19 cellular contexts compared by ENCODE assay signal in the genomic region with DNA sequence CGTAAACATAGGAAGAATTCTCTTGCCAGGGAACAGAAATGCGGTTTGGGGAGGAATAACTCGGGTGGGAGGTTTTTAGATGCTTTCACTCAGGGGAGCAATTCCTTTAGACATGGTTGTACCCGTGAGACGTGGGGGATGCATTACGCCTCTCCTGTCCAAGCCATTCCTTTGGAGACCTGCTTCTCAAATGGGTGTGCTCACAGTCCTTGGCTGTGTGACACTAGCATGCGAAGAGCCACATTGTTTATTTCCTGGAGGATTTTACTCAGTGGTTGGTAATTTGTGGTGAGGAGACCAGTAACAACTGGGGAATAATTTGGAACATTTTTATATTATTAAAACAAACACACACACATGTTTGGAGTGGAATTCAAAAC. TPM values are rescaled to one million over a fixed set of nuclear protein-coding genes. Genes with fewer than 3 reads are reported as not detected.
DNase-seq lines count a peak whose midpoint lies in the region; ATAC-seq, FAIRE-seq and TF ChIP-seq lines count a peak whose summit lies in the region.
"Had no signal": no experiment of that assay in that cellular context is flagged by ENCODE, and none has a peak within 500 bp of the region (broad histone marks: within the 10 kb centered on the region; RNA-seq: fewer than 3 reads in every experiment).

No MANE protein-coding gene starts in this region.

- no peak overlapping the region for H3K9ac ChIP-seq in muscle layer of colon (ENCODE audit: low read length)

- H3K36me3 ChIP-seq in muscle layer of colon (ENCODE audit: insufficient read depth, low read length) (no peaks in the 10 kb centered on the region), uterus (no peaks in the 10 kb centered on the region)

- H3K9me3 ChIP-seq in muscle layer of colon (ENCODE audit: low read length) (no peaks in the 10 kb centered on the region), uterus (no peaks in the 10 kb centered on the region)

- H3K27me3 ChIP-seq in muscle layer of colon (ENCODE audit: control insufficient read depth in 1 of 2, insufficient read depth in 2 of 2, low read length in 2 of 2) = no peaks in the 10 kb centered on the region
- H3K27me3 ChIP-seq in uterus = no peaks in the 10 kb centered on the region

- no peak for TF ChIP-seq POLR2A in uterus (IDR thresholded peaks at IDR 0.05)

- H3K27ac ChIP-seq in muscle layer of colon (ENCODE audit: low read depth, low read length) (peak overlapping the region; percentile 10), uterus (peak overlapping the region; percentile 15 to 68)
- H3K27ac ChIP-seq: PC-9 had no signal

- TF ChIP-seq CTCF in HFF-Myc (IDR thresholded peaks at IDR 0.05; ENCODE audit: low read depth, low read length, missing control alignments) (no peak), uterus (IDR thresholded peaks at IDR 0.05) (no peak)

- intact Hi-C loops in uterus (cut with DNase I; ENCODE audit: low total_unique reads) = no loop called here

- FAIRE-seq in endometrium (lab: Jason Lieb, UNC) = peak; percentile 63
- FAIRE-seq: frontal cortex had no signal

- ATAC-seq in GM18520 (IDR thresholded peaks at IDR 0.05; ENCODE audit: unreplicated experiment) = no peak
- ATAC-seq: activated CD8-positive, alpha-beta memory T cell treated with anti-CD3 and anti-CD28 coated beads, Interleukin-2, amount 10 ng/mL, durations not matched to agents 7 days and 5 days had no signal

- H3K4me1 ChIP-seq in muscle layer of colon (ENCODE audit: insufficient read depth, low read length) (peaks cover 80% of the 10 kb centered on the region), uterus (peaks cover 0 to 13% of the 10 kb centered on the region in 2 donors)

- DNase-seq in HFF-Myc (ENCODE audit: extremely low read depth, low read depth) (peak; percentile 76), uterus (no peak), kidney tubule cell (ENCODE audit: low spot score) (no peak)
- DNase-seq in activated effector memory CD4-positive, alpha-beta T cell treated with Interleukin-2 at 50 U/mL for 16 hours = no peak
- DNase-seq: activated CD8-positive, alpha-beta memory T cell treated with anti-CD3 and anti-CD28 coated beads, Interleukin-2, amount 10 ng/mL, durations not matched to agents 7 days and 5 days; activated gamma-delta T cell treated with Interleukin-2 at 50 U/mL for 16 hours; CD4-positive, alpha-beta T cell; Kasumi-1; NCI-H146; NCI-H510A treated with DMSO at 0.1 percent for 48 hours; nucleus accumbens; PC-9; stimulated activated naive CD4-positive, alpha-beta T cell; T-helper 1 cell had no signal

- H3K4me3 ChIP-seq in HFF-Myc (replicated peaks; ENCODE audit: low read depth, low read length) (no peak overlapping the region), muscle layer of colon (ENCODE audit: low read depth in 1 of 2, low read length in 2 of 2) (no peak overlapping the region), uterus (no peak overlapping the region)
- H3K4me3 ChIP-seq: PC-9, skin epidermis had no signal

RNA-seq across cellular contexts. Expression of a gene that starts 18.5 kb away (rescaled TPM):
- 100 to 1,000 TPM in 1 of 4 donors, 10 to 100 TPM in 3; 20.3 to 160 (median 50.4) TPM for total RNA-seq in uterus
- total RNA-seq: CD4-positive, alpha-beta T cell; PC-9 had no signal
